ENCODE assay signal across 11 cellular contexts in the genomic region with DNA sequence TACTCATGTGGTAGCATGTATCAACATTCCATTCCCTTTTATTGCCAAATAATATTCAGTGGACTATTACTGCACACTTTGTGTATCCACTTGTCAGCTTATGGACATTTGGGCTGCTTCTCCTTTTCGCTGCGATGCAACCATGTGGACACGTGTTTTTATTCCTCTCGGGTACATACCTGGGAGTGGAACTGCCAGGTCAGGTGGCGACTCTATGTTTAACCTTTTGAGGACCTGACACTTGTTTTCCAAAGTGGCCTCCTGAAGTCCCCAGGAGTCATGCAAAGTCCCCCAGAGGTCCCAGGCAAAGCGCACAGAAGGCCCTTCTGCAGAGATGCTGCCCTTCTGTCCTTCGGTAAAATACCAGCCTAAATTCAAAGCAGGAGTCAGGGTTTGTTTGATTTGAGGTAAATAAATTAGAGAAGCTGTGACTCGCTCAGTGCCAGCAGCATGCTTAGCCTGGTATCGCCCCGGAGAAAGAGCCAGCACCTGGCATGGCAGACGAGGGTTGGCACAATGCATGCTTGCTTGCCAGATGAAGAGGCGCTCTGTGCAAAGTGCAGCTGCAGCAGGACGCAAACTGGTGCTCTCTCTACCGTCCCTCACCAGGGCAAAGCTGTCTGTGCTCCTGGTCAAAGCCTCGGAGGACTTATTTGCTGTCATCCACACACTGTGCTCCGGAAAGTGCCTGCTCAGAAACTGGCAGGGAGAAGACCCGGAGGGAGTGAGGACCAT. TPM values are rescaled to one million over a fixed set of nuclear protein-coding genes. Genes with fewer than 3 reads are reported as not detected.
DNase-seq lines count a peak whose midpoint lies in the region; ATAC-seq, FAIRE-seq and TF ChIP-seq lines count a peak whose summit lies in the region.
"Had no signal": no experiment of that assay in that cellular context is flagged by ENCODE, and none has a peak within 500 bp of the region (broad histone marks: within the 10 kb centered on the region; RNA-seq: fewer than 3 reads in every experiment).

No MANE protein-coding gene starts in this region.

- no peaks in the 10 kb centered on the region for H3K9me3 Mint-ChIP-seq in activated T-helper 17 cell treated with anti-CD3 and anti-CD28 coated beads, Interleukin-2, amount 50 U/mL, for 72 hours
- H3K9me3 Mint-ChIP-seq: mesothelial cell of epicardium had no signal

- H3K27me3 ChIP-seq in keratinocyte (ENCODE audit: control insufficient read depth, extremely low read depth, insufficient read depth, low read length) = no peaks in the 10 kb centered on the region
- no peaks in the 10 kb centered on the region for H3K27me3 ChIP-seq in subcutaneous abdominal adipose tissue (ENCODE audit: control insufficient read depth in 5 of 5, insufficient read depth in 4 of 5, low read length in 5 of 5)
- H3K27me3 ChIP-seq in A673 (replicated peaks; ENCODE audit: insufficient read depth, low read depth, low read length, poor library complexity) = no peaks in the 10 kb centered on the region
- H3K27me3 ChIP-seq: SJSA1 had no signal

- H3K4me1 Mint-ChIP-seq in activated T-helper 17 cell treated with anti-CD3 and anti-CD28 coated beads, Interleukin-2, amount 50 U/mL, for 72 hours = peaks cover 39% of the 10 kb centered on the region

- H3K27me3 Mint-ChIP-seq in activated T-helper 17 cell treated with anti-CD3 and anti-CD28 coated beads, Interleukin-2, amount 50 U/mL, for 72 hours = no peaks in the 10 kb centered on the region

- H3K4me1 ChIP-seq in keratinocyte (ENCODE audit: control insufficient read depth, extremely low read depth, insufficient read depth, low read length) (peaks cover 20% of the 10 kb centered on the region), subcutaneous abdominal adipose tissue (ENCODE audit: control insufficient read depth in 5 of 5, insufficient read depth in 5 of 5, low read length in 5 of 5) (peaks cover 7 to 81% (median 71%) of the 10 kb centered on the region in 5 donors), A673 (ENCODE audit: insufficient read depth, low read length, poor library complexity, severe bottlenecking) (peaks cover 2% of the 10 kb centered on the region)

- intact Hi-C loops in A673 (cut with micrococcal nuclease; ENCODE audit: unreplicated experiment) = no loop called here

- H2AFZ ChIP-seq in keratinocyte (ENCODE audit: control insufficient read depth, low read length) = no peak overlapping the region

- dilution Hi-C loops in keratinocyte (cut with MboI; ENCODE audit: extremely low pct_ligation_motif_present, low sequenced_read_pairs) = no loop called here

- FAIRE-seq in keratinocyte (lab: Jason Lieb, UNC) = no peak

- no peak for ATAC-seq in activated T-helper 17 cell treated with anti-CD3 and anti-CD28 coated beads, Interleukin-2, amount 50 U/mL, for 72 hours (replicated peaks)

- H3K9ac ChIP-seq in keratinocyte (ENCODE audit: control insufficient read depth, extremely low read depth, insufficient read depth, low read length) (peak overlapping the region; percentile 16), subcutaneous abdominal adipose tissue (ENCODE audit: low read length in 5 of 5) (no peak overlapping the region)

- no TSS peak for BruUV-seq in A673 (replicated peaks; lab: Mats Ljungman, UMichigan)

- H3K4me2 ChIP-seq in keratinocyte (ENCODE audit: control insufficient read depth, extremely low read depth, insufficient read depth, low read depth, low read length) = no peak overlapping the region

- H3K27ac Mint-ChIP-seq in activated T-helper 17 cell treated with anti-CD3 and anti-CD28 coated beads, Interleukin-2, amount 50 U/mL, for 72 hours = peak overlapping the region; percentile 22
- H3K27ac Mint-ChIP-seq: mesothelial cell of epicardium had no signal

- H3K36me3 Mint-ChIP-seq in activated T-helper 17 cell treated with anti-CD3 and anti-CD28 coated beads, Interleukin-2, amount 50 U/mL, for 72 hours (ENCODE audit: low read depth) = peaks cover 18% of the 10 kb centered on the region

- H3K27ac ChIP-seq in keratinocyte (ENCODE audit: control insufficient read depth, insufficient read depth, low read length) (no peak overlapping the region), subcutaneous abdominal adipose tissue (ENCODE audit: low read depth, low read length) (peak overlapping the region; percentile 58), A673 (ENCODE audit: low read depth, low read length, poor library complexity, severe bottlenecking) (no peak overlapping the region)
- H3K27ac ChIP-seq: SJSA1 had no signal

- no peak overlapping the region for H3K4me3 Mint-ChIP-seq in activated T-helper 17 cell treated with anti-CD3 and anti-CD28 coated beads, Interleukin-2, amount 50 U/mL, for 72 hours
- H3K4me3 Mint-ChIP-seq: mesothelial cell of epicardium had no signal

- H3K9me3 ChIP-seq in keratinocyte (ENCODE audit: control insufficient read depth, low read depth, low read length) = no peaks in the 10 kb centered on the region
- H3K9me3 ChIP-seq in subcutaneous abdominal adipose tissue (ENCODE audit: control insufficient read depth in 5 of 5, low read length in 5 of 5) = no peaks in the 10 kb centered on the region
- H3K9me3 ChIP-seq in A673 (ENCODE audit: low read depth, low read length, poor library complexity, severe bottlenecking) = no peaks in the 10 kb centered on the region
- H3K9me3 ChIP-seq: SJSA1 had no signal

- TF ChIP-seq CTCF in keratinocyte (optimal IDR thresholded peaks at IDR 0.05 in 1 of 3, IDR thresholded peaks at IDR 0.05 in 1 of 3, conservative IDR thresholded peaks at IDR 0.05 in 1 of 3; ENCODE audit: extremely low read depth in 1 of 3, insufficient read depth in 2 of 3, low read length in 3 of 3) (no peak), A673 (conservative IDR thresholded peaks at IDR 0.05; ENCODE audit: low read depth, low read length) (no peak)

- H3K79me2 ChIP-seq in keratinocyte (ENCODE audit: control insufficient read depth, insufficient read depth, low read length) = peaks cover 71% of the 10 kb centered on the region

- H4K20me1 ChIP-seq in keratinocyte (ENCODE audit: control insufficient read depth, extremely low read depth, insufficient read depth, low read length) = peaks cover 5% of the 10 kb centered on the region

- DNase-seq in DMS53 (lab: John Stamatoyannopoulos, UW) (peak; percentile 60), DMS53 treated with DMSO at 0.1 percent for 48 hours (lab: John Stamatoyannopoulos, UW; ENCODE audit: unreplicated experiment) (no peak), keratinocyte (ENCODE audit: low read depth, low spot score) (no peak), LoVo (ENCODE audit: low spot score) (no peak), GDM1 (lab: John Stamatoyannopoulos, UW) (no peak), A673 (ENCODE audit: low spot score) (no peak)
- DNase-seq: KBM-7 had no signal

- CTCF ChIA-PET in A673 (lab: Charles Lee) = no interaction called here

- H3K4me3 ChIP-seq in keratinocyte (ENCODE audit: control insufficient read depth in 2 of 3, extremely low read depth in 1 of 3, insufficient read depth in 2 of 3, low read depth in 1 of 3, low read length in 3 of 3) = no peak overlapping the region
- H3K4me3 ChIP-seq in subcutaneous abdominal adipose tissue (ENCODE audit: low read depth in 1 of 5, low read length in 5 of 5) = peak overlapping the region in 1 of 5 donors; percentile 9
- no peak overlapping the region for H3K4me3 ChIP-seq in A673 (ENCODE audit: low read depth, low read length, poor library complexity, severe bottlenecking)
- H3K4me3 ChIP-seq: SJSA1 had no signal

- H3K36me3 ChIP-seq in keratinocyte (ENCODE audit: control insufficient read depth in 2 of 2, extremely low read depth in 1 of 2, insufficient read depth in 2 of 2, low read length in 2 of 2) (peaks cover 3 to 5% of the 10 kb centered on the region in 2 experiments), subcutaneous abdominal adipose tissue (ENCODE audit: control insufficient read depth in 5 of 5, insufficient read depth in 5 of 5, low read length in 5 of 5) (peaks cover 0 to 7% (median 0%) of the 10 kb centered on the region in 5 donors), A673 (ENCODE audit: insufficient read depth, low read length, poor library complexity, severe bottlenecking) (no peaks in the 10 kb centered on the region)

- POLR2A ChIA-PET in A673 (lab: Charles Lee; ENCODE audit: low non-redundant PET) = no interaction called here

- peaks cover 3% of the 10 kb centered on the region for H3K9me1 ChIP-seq in keratinocyte (ENCODE audit: control insufficient read depth, extremely low read depth, insufficient read depth, low read length)

RNA-seq across cellular contexts. Expression of gene HIPK2, which starts 37.8 kb away (rescaled TPM):
- total RNA-seq in activated T-helper 17 cell treated with anti-CD3 and anti-CD28 coated beads, Interleukin-2, amount 50 U/mL, for 72 hours = 10 to 100 TPM; 44.2 to 46.9 TPM
- polyA plus RNA-seq in keratinocyte = 4.5 to 13.9 TPM (median 5.8 TPM) in 3 replicates
- polyA plus RNA-seq in keratinocyte (2011; ENCODE audit: low read depth) = 9.9 TPM
- 8.1 and 8.9 TPM in 2 replicates for polyA plus RNA-seq in keratinocyte (2011; cell fraction: cytosol; rRNA removed)
- polyA plus RNA-seq in keratinocyte (2011; cell fraction: nucleus; rRNA removed) = 26.2 and 27.3 TPM in 2 replicates
- 8.4 and 12.3 TPM in 2 replicates for polyA plus RNA-seq in keratinocyte (2012; ENCODE audit: low replicate concordance)
- polyA minus RNA-seq in keratinocyte = 21.2 to 96.1 TPM (median 23.9 TPM) in 3 replicates
- 12.5 TPM for polyA minus RNA-seq in keratinocyte (2011; cell fraction: cytosol; rRNA and poly(A)+ RNA removed)
- polyA minus RNA-seq in keratinocyte (2011; cell fraction: nucleus; rRNA and poly(A)+ RNA removed) = 15.4 and 29.2 TPM in 2 replicates
- 30.7 and 32.4 TPM in 2 replicates for total RNA-seq in A673 (2021)
